8 cellular contexts compared by ENCODE assay signal in the genomic region with DNA sequence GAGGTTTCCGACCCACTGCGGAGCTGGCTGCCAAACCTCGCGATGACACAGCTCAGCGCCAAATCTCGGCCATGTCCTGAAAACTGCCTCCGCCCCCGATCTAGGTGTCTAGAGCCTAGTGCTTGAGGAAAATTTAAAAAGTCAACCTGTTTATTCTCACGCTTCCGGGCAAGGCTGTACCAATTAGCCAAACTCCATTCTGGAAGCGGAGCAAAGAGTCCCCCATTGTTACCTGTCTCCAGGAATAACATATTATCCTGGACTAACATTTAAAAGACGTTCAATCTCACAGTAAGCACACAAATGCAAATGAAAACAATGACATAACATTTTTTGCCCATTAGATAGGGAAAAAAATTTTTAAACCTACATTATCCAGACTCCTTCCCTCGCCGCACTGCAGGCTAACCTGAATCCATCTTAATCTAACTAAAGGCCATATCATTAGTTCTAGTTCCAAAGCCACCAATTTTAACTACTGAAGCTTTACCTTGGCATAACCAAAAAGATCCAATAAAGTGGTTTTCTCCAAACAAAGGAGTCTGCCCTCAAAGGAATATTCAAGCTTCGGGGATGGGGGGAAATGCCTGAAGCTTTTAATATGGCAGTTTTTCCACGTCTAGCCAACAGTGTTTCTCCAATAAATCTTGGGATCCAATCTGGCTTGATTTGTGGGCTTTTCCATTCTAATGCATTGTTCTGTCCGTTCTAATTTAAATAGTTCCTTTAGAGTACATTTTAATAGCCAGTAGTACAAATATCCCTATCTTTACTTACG. TPM values are rescaled to one million over a fixed set of nuclear protein-coding genes. Genes with fewer than 3 reads are reported as not detected.
DNase-seq lines count a peak whose midpoint lies in the region; ATAC-seq and TF ChIP-seq lines count a peak whose summit lies in the region.

No MANE protein-coding gene starts in this region.

- H3K27me3 Mint-ChIP-seq in CD4-positive, CD25-positive, alpha-beta regulatory T cell: peaks cover 5% of the 10 kb centered on the region
- H3K27me3 Mint-ChIP-seq in T-cell: peaks cover 0 to 7% of the 10 kb centered on the region in 2 donors

- H3K27me3 ChIP-seq in CD4-positive, CD25-positive, alpha-beta regulatory T cell (ENCODE audit: control insufficient read depth, insufficient read depth, low read length): no peaks in the 10 kb centered on the region
- no peaks in the 10 kb centered on the region for H3K27me3 ChIP-seq in skeletal muscle satellite cell (ENCODE audit: control insufficient read depth, insufficient read depth, low read length)

- peak overlapping the region; percentile 79 for H3K4me2 ChIP-seq in skeletal muscle satellite cell (ENCODE audit: low read length)

- H3K9me3 Mint-ChIP-seq in CD4-positive, CD25-positive, alpha-beta regulatory T cell: peaks cover 0 to 1% (median 0%) of the 10 kb centered on the region in 7 donors
- H3K9me3 Mint-ChIP-seq in T-cell: no peaks in the 10 kb centered on the region

- TF ChIP-seq CTCF in fibroblast of villous mesenchyme (IDR thresholded peaks at IDR 0.05; ENCODE audit: insufficient read depth, low read depth, low read length): no peak

- no peak for DNase-seq in CD4-positive, CD25-positive, alpha-beta regulatory T cell
- DNase-seq in T-cell: peak in 1 of 34 experiments; percentile 81
- DNase-seq in fibroblast of villous mesenchyme (ENCODE audit: low read depth): no peak
- DNase-seq in HuH-7 (ENCODE audit: low spot score): no peak
- DNase-seq in NCI-H1417 treated with DMSO at 0.1 percent for 48 hours (lab: John Stamatoyannopoulos, UW): no peak
- DNase-seq in effector CD8-positive, alpha-beta T cell (lab: John Stamatoyannopoulos, UW): no peak

- CTCF ChIA-PET in T-cell (lab: Charles Lee): interaction anchor here in 1 of 2 donors (0.5 to 1.0 kb wide), 4 partner anchors 31 to 139 kb away, joined by 3 to 4 read pairs (median 3); no protein-coding TSS in a partner anchor

- H3K27ac Mint-ChIP-seq in CD4-positive, CD25-positive, alpha-beta regulatory T cell: peak overlapping the region; percentile 43 to 99 (median 96)
- H3K27ac Mint-ChIP-seq in T-cell: peak overlapping the region; percentile 96 to 98

- H3K4me1 ChIP-seq in CD4-positive, CD25-positive, alpha-beta regulatory T cell (ENCODE audit: control insufficient read depth, insufficient read depth, low read length, poor library complexity, severe bottlenecking): peaks cover 18% of the 10 kb centered on the region
- H3K4me1 ChIP-seq in skeletal muscle satellite cell (ENCODE audit: control insufficient read depth, insufficient read depth, low read length): peaks cover 9% of the 10 kb centered on the region

- H3K4me3 ChIP-seq in CD4-positive, CD25-positive, alpha-beta regulatory T cell (ENCODE audit: low read depth, low read length): peak overlapping the region; percentile 90
- H3K4me3 ChIP-seq in fibroblast of villous mesenchyme (ENCODE audit: low read depth, low read length) (peak overlapping the region; percentile 76), skeletal muscle satellite cell (ENCODE audit: low read length) (peak overlapping the region; percentile 81)

- no peaks in the 10 kb centered on the region for H3K9me3 ChIP-seq in CD4-positive, CD25-positive, alpha-beta regulatory T cell (ENCODE audit: control insufficient read depth in 2 of 2, low read length in 2 of 2)
- H3K9me3 ChIP-seq in skeletal muscle satellite cell (replicated peaks; ENCODE audit: low read length): no peaks in the 10 kb centered on the region

- peak overlapping the region; percentile 92 to 96 (median 94) for H3K4me3 Mint-ChIP-seq in CD4-positive, CD25-positive, alpha-beta regulatory T cell
- peak overlapping the region; percentile 83 to 94 (median 94) for H3K4me3 Mint-ChIP-seq in T-cell

- H3K9ac ChIP-seq in skeletal muscle satellite cell (ENCODE audit: low read depth, low read length): peak overlapping the region; percentile 87

- H3K27ac ChIP-seq in CD4-positive, CD25-positive, alpha-beta regulatory T cell (ENCODE audit: insufficient read depth, low read length, poor library complexity, severe bottlenecking): peak overlapping the region; percentile 94

- peaks cover 0 to 52% (median 24%) of the 10 kb centered on the region in 4 donors for H3K4me1 Mint-ChIP-seq in CD4-positive, CD25-positive, alpha-beta regulatory T cell
- peaks cover 35 to 46% (median 42%) of the 10 kb centered on the region in 3 donors for H3K4me1 Mint-ChIP-seq in T-cell

- POLR2A ChIA-PET in T-cell (lab: Charles Lee): interaction anchor here (0.5 to 1.5 kb wide), 10 partner anchors 9 to 955 kb away, joined by 3 to 9 read pairs (median 4); a partner anchor contains a TSS

- ATAC-seq in CD4-positive, CD25-positive, alpha-beta regulatory T cell (ENCODE audit: low read depth in 2 of 2): no peak
- ATAC-seq in GM21717 (IDR thresholded peaks at IDR 0.05; ENCODE audit: unreplicated experiment) (peak; percentile 64), T-cell (replicated peaks in 1 of 4) (no peak)

- H3K36me3 ChIP-seq in CD4-positive, CD25-positive, alpha-beta regulatory T cell (ENCODE audit: control insufficient read depth, insufficient read depth, low read length): peaks cover 12% of the 10 kb centered on the region
- H3K36me3 ChIP-seq in skeletal muscle satellite cell (ENCODE audit: insufficient read depth, low read length): no peaks in the 10 kb centered on the region

- H3K36me3 Mint-ChIP-seq in CD4-positive, CD25-positive, alpha-beta regulatory T cell: peaks cover 6% of the 10 kb centered on the region
- H3K36me3 Mint-ChIP-seq in T-cell: peaks cover 6% of the 10 kb centered on the region

RNA-seq across cellular contexts. Expression of a gene that starts 1.9 kb away (rescaled TPM):
- total RNA-seq in CD4-positive, CD25-positive, alpha-beta regulatory T cell: 204 TPM
- 1 to 10 TPM; 7.3 to 9.9 (median 8.7) TPM for polyA plus RNA-seq in CD4-positive, CD25-positive, alpha-beta regulatory T cell
- total RNA-seq in T-cell (100 to 1,000 TPM; 153 to 214 (median 179) TPM), fibroblast of villous mesenchyme (142 and 167 TPM in 2 replicates)
- 86.4 and 87.8 TPM in 2 replicates for total RNA-seq in skeletal muscle satellite cell (2012; rRNA removed)
